ENCODE assay signal across 29 cellular contexts in the genomic region with DNA sequence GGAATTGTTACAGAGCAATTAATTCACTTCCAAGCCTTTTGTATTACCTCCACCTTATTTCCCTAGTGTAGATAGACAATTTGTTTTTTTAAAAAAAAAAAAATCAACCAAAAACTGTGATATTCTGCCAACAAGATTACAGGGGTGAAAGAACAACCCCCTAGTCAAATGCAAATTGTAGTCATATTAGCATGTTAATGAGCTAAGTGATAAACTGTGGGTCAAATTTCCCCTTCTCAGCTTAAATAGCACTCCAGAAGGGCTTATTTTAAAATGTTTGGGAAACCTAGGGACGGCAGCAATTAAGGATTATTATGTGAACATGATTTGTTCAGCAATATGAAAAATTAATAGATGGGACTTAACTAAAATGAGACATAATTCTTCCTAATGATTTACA. TPM values are rescaled to one million over a fixed set of nuclear protein-coding genes. Genes with fewer than 3 reads are reported as not detected.
DNase-seq lines count a peak whose midpoint lies in the region; ATAC-seq, FAIRE-seq and TF ChIP-seq lines count a peak whose summit lies in the region.
"Had no signal": no experiment of that assay in that cellular context is flagged by ENCODE, and none has a peak within 500 bp of the region (broad histone marks: within the 10 kb centered on the region; RNA-seq: fewer than 3 reads in every experiment).

No MANE protein-coding gene starts in this region.

- no TSS peak for BruUV-seq in K562 (replicated peaks; lab: Mats Ljungman, UMichigan)

- peak overlapping the region; percentile 36 for H3K4me3 ChIP-seq in HUES6 (ENCODE audit: low read depth, low read length)
- H3K4me3 ChIP-seq in K562: no peak overlapping the region
- peak overlapping the region; percentile 17; the same call in 1 of the 2 replicates for H3K4me3 ChIP-seq in iPS-20b (ENCODE audit: low read length)
- H3K4me3 ChIP-seq: A549; BLaER1 treated with 17β-estradiol and CSF1 and Interleukin-3, amounts not matched to agents 10 nM and 100 nM; HAP-1; PC-9; SJCRH30 had no signal

- no peaks in the 10 kb centered on the region for H3K36me3 Mint-ChIP-seq in chondrocyte (ENCODE audit: low read depth)
- H3K36me3 Mint-ChIP-seq: IgD-negative memory B cell had no signal

- H3K9me3 ChIP-seq in HUES6 (ENCODE audit: control insufficient read depth, insufficient read depth, low read depth, low read length): peaks cover 11% of the 10 kb centered on the region
- H3K9me3 ChIP-seq in K562 (replicated peaks; ENCODE audit: control insufficient read depth, insufficient read depth, low read depth, low read length): 0 out of 2 replicates have a peak, but pooled peaks cover 2% of the 10 kb centered on the region
- H3K9me3 ChIP-seq in iPS-20b (ENCODE audit: insufficient read depth, low read depth, low read length): no peaks in the 10 kb centered on the region
- H3K9me3 ChIP-seq: A549, HAP-1, SJCRH30 had no signal

- H4K20me1 ChIP-seq in K562 (replicated peaks; ENCODE audit: control insufficient read depth, insufficient read depth, low read length): no peaks in the 10 kb centered on the region
- H4K20me1 ChIP-seq: BLaER1 treated with 17β-estradiol and CSF1 and Interleukin-3, amounts not matched to agents 10 nM and 100 nM had no signal

- H3K36me3 ChIP-seq in HUES6 (ENCODE audit: control insufficient read depth, insufficient read depth, low read length) (no peaks in the 10 kb centered on the region), K562 (ENCODE audit: control insufficient read depth, insufficient read depth, low read length) (no peaks in the 10 kb centered on the region), iPS-20b (ENCODE audit: insufficient read depth, low read depth, low read length) (no peaks in the 10 kb centered on the region)
- H3K36me3 ChIP-seq: BLaER1 treated with 17β-estradiol and CSF1 and Interleukin-3, amounts not matched to agents 10 nM and 100 nM; HAP-1; SJCRH30 had no signal

- H3K4me1 Mint-ChIP-seq in chondrocyte (ENCODE audit: low read depth): no peaks in the 10 kb centered on the region

- WGBS in K562 (ENCODE audit: insufficient coverage, low coverage, missing lambda C conversion rate): 71% methylated on average over 1 of the region's 1 CpG

- H3K27ac Mint-ChIP-seq in chondrocyte (ENCODE audit: unreplicated experiment): no peak overlapping the region
- H3K27ac Mint-ChIP-seq: CD4-positive, alpha-beta T cell; HFFc6; IgD-negative memory B cell had no signal

- no peaks in the 10 kb centered on the region for H3K9me3 Mint-ChIP-seq in chondrocyte (ENCODE audit: low read depth)
- H3K9me3 Mint-ChIP-seq: HFFc6 had no signal

- no peak for ATAC-seq in K562
- ATAC-seq: Right ventricle myocardium inferior, SK-N-SH treated with all-trans-retinoic acid at 6 μM for 48 hours had no signal

- H3K4me1 ChIP-seq in HUES6 (ENCODE audit: control insufficient read depth, insufficient read depth, low read length): peaks cover 18% of the 10 kb centered on the region
- H3K4me1 ChIP-seq in K562 (replicated peaks in 1 of 2; ENCODE audit: control insufficient read depth in 2 of 2, insufficient read depth in 2 of 2, low read length in 2 of 2): peaks cover 5 to 31% of the 10 kb centered on the region in 2 experiments
- peaks cover 31% of the 10 kb centered on the region; the same call in 1 of the 2 replicates for H3K4me1 ChIP-seq in iPS-20b (ENCODE audit: insufficient read depth, low read length)
- H3K4me1 ChIP-seq: A549, SJCRH30 had no signal

- no peak for TF ChIP-seq POLR2A in K562 (conservative IDR thresholded peaks at IDR 0.05)

- FAIRE-seq in K562 (lab: Jason Lieb, UNC): no peak
- FAIRE-seq: A549, D721Med, HTR-8/SVneo had no signal

- DNase-seq in K562 (ENCODE audit: extremely low read depth in 1 of 4, low spot score in 3 of 4) (no peak), DMS153 (lab: John Stamatoyannopoulos, UW) (no peak), chondrocyte (ENCODE audit: low spot score) (no peak)
- DNase-seq in stimulated activated naive CD4-positive, alpha-beta T cell (lab: John Stamatoyannopoulos, UW): no peak
- no peak for DNase-seq in activated CD4-positive, alpha-beta T cell treated with anti-CD3 and anti-CD28 coated beads, Interleukin-2, amount 50 U/mL, for 48 hours
- DNase-seq: AML-193; CD4-positive, alpha-beta T cell; HFFc6; NCI-H1048; NCI-H1417; NCI-H1694 treated with DMSO at 0.1 percent for 48 hours; NCI-H2081 treated with DMSO at 0.1 percent for 48 hours; NCI-H2171 treated with DMSO at 0.1 percent for 48 hours; NCI-H345; NCI-H510A treated with DMSO at 0.1 percent for 48 hours; NCI-H774; NK-92 treated with Interleukin-12 subunit alpha and Interleukin-12 subunit beta, amount 100 ng/mL, for 24 hours; PC-9; SJCRH30 had no signal

- H3K4me3 Mint-ChIP-seq in chondrocyte (ENCODE audit: unreplicated experiment): no peak overlapping the region
- H3K4me3 Mint-ChIP-seq: CD4-positive, alpha-beta T cell; HFFc6; IgD-negative memory B cell had no signal

- H3K9ac ChIP-seq in HUES6 (ENCODE audit: low read length) (no peak overlapping the region), K562 (ENCODE audit: insufficient read depth in 1 of 2, low read depth in 2 of 2, low read length in 2 of 2) (no peak overlapping the region; a peak in 1 of 4 replicates), iPS-20b (ENCODE audit: low read depth, low read length) (no peak overlapping the region)
- H3K9ac ChIP-seq: BLaER1 treated with 17β-estradiol and CSF1 and Interleukin-3, amounts not matched to agents 10 nM and 100 nM had no signal

- in situ Hi-C loops in K562 (cut with MboI): no loop called here

- intact Hi-C loops in K562 (cut with micrococcal nuclease): no loop called here

- H3K79me2 ChIP-seq in K562 (ENCODE audit: control insufficient read depth, insufficient read depth, low read length): no peaks in the 10 kb centered on the region

- H3K27me3 Mint-ChIP-seq in chondrocyte (ENCODE audit: low read depth): peaks cover 4% of the 10 kb centered on the region
- H3K27me3 Mint-ChIP-seq: CD4-positive, alpha-beta T cell; IgD-negative memory B cell had no signal

- TF ChIP-seq EP300 in K562 (IDR thresholded peaks at IDR 0.05; ENCODE audit: low read length): no peak

- H3K27ac ChIP-seq in HUES6 (ENCODE audit: low read depth, low read length) (0 out of 2 replicates have a peak overlapping the region, but pooled peaks have one; percentile 22), K562 (ENCODE audit: extremely low read depth, low read depth, low read length) (no peak overlapping the region), iPS-20b (ENCODE audit: low read length) (peak overlapping the region; percentile 10)
- H3K27ac ChIP-seq: A549; BLaER1 treated with 17β-estradiol and CSF1 and Interleukin-3, amounts not matched to agents 10 nM and 100 nM; PC-9; SJCRH30 had no signal

- H3K27me3 ChIP-seq in HUES6 (ENCODE audit: control insufficient read depth, insufficient read depth, low read length): no peaks in the 10 kb centered on the region
- H3K27me3 ChIP-seq in K562 (ENCODE audit: control insufficient read depth in 2 of 2, insufficient read depth in 2 of 2, low read length in 2 of 2): no peaks in the 10 kb centered on the region
- H3K27me3 ChIP-seq in iPS-20b (ENCODE audit: insufficient read depth, low read length): no peaks in the 10 kb centered on the region
- H3K27me3 ChIP-seq: BLaER1 treated with 17β-estradiol and CSF1 and Interleukin-3, amounts not matched to agents 10 nM and 100 nM; SJCRH30 had no signal

- no peak overlapping the region for H3K4me2 ChIP-seq in K562 (ENCODE audit: insufficient read depth, low read length)
- H3K4me2 ChIP-seq: A549; BLaER1 treated with 17β-estradiol and CSF1 and Interleukin-3, amounts not matched to agents 10 nM and 100 nM; PC-9 had no signal

- CTCF ChIA-PET in K562 (lab: Yijun Ruan, JAX; ENCODE audit: low intra/inter-chr PET ratio): no interaction called here

- TF ChIP-seq CTCF in K562 (IDR thresholded peaks at IDR 0.05 in 2 of 3, conservative IDR thresholded peaks at IDR 0.05 in 1 of 3; ENCODE audit: insufficient read depth in 2 of 3, low read depth in 1 of 3, low read length in 3 of 3): no peak
- no peak for TF ChIP-seq CTCF in chondrocyte (IDR thresholded peaks at IDR 0.05)

- POLR2A ChIA-PET in K562 (lab: Yijun Ruan, JAX): interaction anchor here (0.6 to 1.1 kb wide), 3 partner anchors 25 to 84 kb away, joined by 3 to 5 read pairs (median 3); no protein-coding TSS in a partner anchor

- no peaks in the 10 kb centered on the region for H3K9me1 ChIP-seq in K562 (ENCODE audit: control insufficient read depth, insufficient read depth, low read length)

- no peak for TF ChIP-seq RAD21 in K562 (CRISPR knock-in tag; conservative IDR thresholded peaks at IDR 0.05 in 1 of 2, IDR thresholded peaks at IDR 0.05 in 1 of 2)

- no peak overlapping the region; the same call in 1 of the 2 replicates for H2AFZ ChIP-seq in K562 (ENCODE audit: low read depth, low read length)

TF ChIP-seq in K562, 482 proteins besides CTCF, POLR2A, EP300 and RAD21 (continues in another document):
- TF ChIP-seq GTF2E2 (tag; IDR thresholded peaks at IDR 0.05): peak; percentile 64; the same call in 1 of the 2 replicates

RNA-seq across cellular contexts. Expression of a gene that starts 30.6 kb away (rescaled TPM):
- 41.6 and 60.4 TPM in 2 replicates for total RNA-seq in K562 (2011; cell fraction: chromatin; rRNA removed; ENCODE audit: low replicate concordance)
- total RNA-seq in K562 (2011; cell fraction: nucleolus; rRNA removed): 13.7 and 17.9 TPM in 2 replicates
- 21.9 and 34.4 TPM in 2 replicates for total RNA-seq in K562 (2011; cell fraction: nucleoplasm; rRNA removed)
- total RNA-seq in K562 (2014; rRNA removed) (24.4 and 25.7 TPM in 2 replicates), K562 (2014; rRNA removed; fragmentation: Illumina TruSeq; extraction: Trizol) (36.1 and 41.0 TPM in 2 replicates), K562 (2015; rRNA removed; fragmentation: Illumina TruSeq; extraction: Trizol) (26.4 and 31.1 TPM in 2 replicates), K562 (2021) (26.7 and 30.1 TPM in 2 replicates), chondrocyte (6.9 to 12.9 TPM (median 12.2 TPM) in 3 replicates)
- polyA plus RNA-seq in K562 (2011; rRNA removed) (23.0 and 25.9 TPM in 2 replicates), K562 (2014; fragmentation: Illumina TruSeq; extraction: Trizol) (19.6 and 24.2 TPM in 2 replicates), K562 (2014; fragmentation: Nextera tagmentation; extraction: Ambion mirVana) (10 to 100 TPM; 12.4 to 22.8 TPM), K562 (2014; rRNA removed) (10.5 and 11.4 TPM in 2 replicates)
- polyA plus RNA-seq in K562 (2011; cell fraction: cytosol; rRNA removed): 5.2 and 10.6 TPM in 2 replicates
- polyA plus RNA-seq in K562 (2011; cell fraction: nucleus; rRNA removed): 13.7 and 18.9 TPM in 2 replicates
- polyA plus RNA-seq in K562 (2012): 8.5 and 10.5 TPM in 2 replicates
- 66.3 and 97.5 TPM in 2 replicates for polyA minus RNA-seq in K562 (2011; rRNA and poly(A)+ RNA removed)
- polyA minus RNA-seq in K562 (2011; cell fraction: cytosol; rRNA and poly(A)+ RNA removed): 23.6 and 24.8 TPM in 2 replicates
- 15.6 and 26.7 TPM in 2 replicates for polyA minus RNA-seq in K562 (2011; cell fraction: nucleus; rRNA and poly(A)+ RNA removed)
